In the genomic region with DNA sequence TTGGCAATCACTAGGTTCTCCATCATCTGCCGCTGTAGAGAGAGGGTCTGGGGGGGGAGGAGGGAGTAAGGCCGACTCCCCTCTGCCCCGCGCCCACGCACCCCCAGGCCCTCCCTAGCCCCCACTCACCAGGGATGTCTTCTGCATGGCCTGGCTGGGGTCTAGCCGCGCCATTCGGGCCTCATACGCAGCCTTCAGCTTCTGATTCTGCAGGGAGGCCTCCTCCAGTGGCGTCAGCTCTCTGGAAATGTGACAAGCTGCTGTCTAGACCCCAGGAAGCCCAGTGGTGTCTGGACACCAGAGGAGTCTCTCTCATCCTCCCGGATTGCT, we compare ENCODE assay signal across 10 cellular contexts. TPM values are rescaled to one million over a fixed set of nuclear protein-coding genes. Genes with fewer than 3 reads are reported as not detected.
DNase-seq lines count a peak whose midpoint lies in the region; ATAC-seq and TF ChIP-seq lines count a peak whose summit lies in the region.
"Had no signal": no experiment of that assay in that cellular context is flagged by ENCODE, and none has a peak within 500 bp of the region (broad histone marks: within the 10 kb centered on the region; RNA-seq: fewer than 3 reads in every experiment).

No MANE protein-coding gene starts in this region.

- H3K9me3 Mint-ChIP-seq in activated CD4-positive, alpha-beta T cell treated with anti-CD3 and anti-CD28 coated beads, Interleukin-2, amount 10 ng/mL, durations not matched to agents 24 days and 14 days, result no peaks in the 10 kb centered on the region
- H3K9me3 Mint-ChIP-seq in stimulated activated effector memory CD8-positive, alpha-beta T cell treated with anti-CD3 and anti-CD28 coated beads, Interleukin-12 subunit alpha, Interleukin-12 subunit beta, amount 100 ng/mL, for 72 hours, result no peaks in the 10 kb centered on the region

- H3K9me3 ChIP-seq in SK-N-SH (no peaks in the 10 kb centered on the region), fibroblast of lung (ENCODE audit: control insufficient read depth, insufficient read depth, low read depth, low read length) (no peaks in the 10 kb centered on the region)

- peaks cover 16% of the 10 kb centered on the region for H3K36me3 Mint-ChIP-seq in activated CD4-positive, alpha-beta T cell treated with anti-CD3 and anti-CD28 coated beads, Interleukin-2, amount 10 ng/mL, durations not matched to agents 24 days and 14 days (ENCODE audit: low read depth)
- H3K36me3 Mint-ChIP-seq in stimulated activated effector memory CD8-positive, alpha-beta T cell treated with anti-CD3 and anti-CD28 coated beads, Interleukin-12 subunit alpha, Interleukin-12 subunit beta, amount 100 ng/mL, for 72 hours, result peaks cover 32% of the 10 kb centered on the region

- no peaks in the 10 kb centered on the region; a peak in 1 of 4 replicates for H3K4me1 ChIP-seq in SK-N-SH (ENCODE audit: control insufficient read depth in 1 of 2, insufficient read depth in 2 of 2, low read depth in 1 of 2, low read length in 1 of 2)
- no peaks in the 10 kb centered on the region for H3K4me1 ChIP-seq in fibroblast of lung (ENCODE audit: control insufficient read depth, extremely low read depth, insufficient read depth, low read length)

- no peaks in the 10 kb centered on the region for H3K9me2 ChIP-seq in SK-N-SH

- H3K4me2 ChIP-seq in SK-N-SH (peak overlapping the region; percentile 90), fibroblast of lung (ENCODE audit: extremely low read depth, insufficient read depth, low read length) (peak overlapping the region; percentile 69)

- intact Hi-C loops in activated CD4-positive, alpha-beta T cell treated with anti-CD3 and anti-CD28 coated beads, Interleukin-2, amount 10 ng/mL, durations not matched to agents 24 days and 14 days (cut with micrococcal nuclease), result no loop called here

- peaks cover 6% of the 10 kb centered on the region for H3F3A ChIP-seq in SK-N-SH (replicated peaks; ENCODE audit: insufficient read depth)

- peak overlapping the region; percentile 67 to 69 for H3K4me3 ChIP-seq in SK-N-SH (ENCODE audit: low read depth in 2 of 2, low read length in 1 of 2)
- H3K4me3 ChIP-seq in fibroblast of lung (replicated peaks in 1 of 4; ENCODE audit: control extremely low read depth in 1 of 4, insufficient read depth in 1 of 4, low read depth in 3 of 4, low read length in 4 of 4), result peak overlapping the region; percentile 47 to 54 (median 51)

- H3K27me3 ChIP-seq in SK-N-SH (ENCODE audit: insufficient read depth) (no peaks in the 10 kb centered on the region), fibroblast of lung (ENCODE audit: control insufficient read depth, insufficient read depth, low read length) (no peaks in the 10 kb centered on the region)

- POLR2A ChIA-PET in SK-N-SH (lab: Yijun Ruan, JAX), result interaction anchor here (0.7 to 2.3 kb wide), 4 partner anchors 10 to 161 kb away, joined by 3 to 7 read pairs (median 6); partner anchors contain the start of gene TCF25

- H3K27ac Mint-ChIP-seq in activated CD4-positive, alpha-beta T cell treated with anti-CD3 and anti-CD28 coated beads, Interleukin-2, amount 10 ng/mL, durations not matched to agents 24 days and 14 days, result peak overlapping the region; percentile 85
- no peak overlapping the region for H3K27ac Mint-ChIP-seq in stimulated activated effector memory CD8-positive, alpha-beta T cell treated with anti-CD3 and anti-CD28 coated beads, Interleukin-12 subunit alpha, Interleukin-12 subunit beta, amount 100 ng/mL, for 72 hours

- H3K36me3 ChIP-seq in SK-N-SH (replicated peaks in 1 of 2; ENCODE audit: control insufficient read depth in 1 of 2, insufficient read depth in 2 of 2, low read length in 1 of 2) (peaks cover 0 to 4% of the 10 kb centered on the region in 2 experiments), fibroblast of lung (ENCODE audit: control insufficient read depth, insufficient read depth, low read length) (peaks cover 4% of the 10 kb centered on the region)

- TF ChIP-seq EP300 in SK-N-SH (IDR thresholded peaks at IDR 0.05; ENCODE audit: borderline replicate concordance in 1 of 2, low read depth in 1 of 2, low read length in 1 of 2), result no peak

- WGBS in SK-N-SH (ENCODE audit: low lambda C conversion rate), result 13% methylated on average over 10 of the region's 11 CpGs

- no peak overlapping the region for H2AFZ ChIP-seq in SK-N-SH (ENCODE audit: low read depth)
- no peak overlapping the region for H2AFZ ChIP-seq in fibroblast of lung (ENCODE audit: low read length)

- H3K4me3 Mint-ChIP-seq in activated CD4-positive, alpha-beta T cell treated with anti-CD3 and anti-CD28 coated beads, Interleukin-2, amount 10 ng/mL, durations not matched to agents 24 days and 14 days, result peak overlapping the region; percentile 85
- H3K4me3 Mint-ChIP-seq in stimulated activated effector memory CD8-positive, alpha-beta T cell treated with anti-CD3 and anti-CD28 coated beads, Interleukin-12 subunit alpha, Interleukin-12 subunit beta, amount 100 ng/mL, for 72 hours, result peak overlapping the region; percentile 67

- CTCF ChIA-PET in SK-N-SH (lab: Yijun Ruan, JAX), result interaction anchor here (4.6 kb wide), 1 partner anchor 12 kb away, joined by 28 read pairs; the partner anchor contains the start of gene SPATA2L

- no peaks in the 10 kb centered on the region for H3K27me3 Mint-ChIP-seq in activated CD4-positive, alpha-beta T cell treated with anti-CD3 and anti-CD28 coated beads, Interleukin-2, amount 10 ng/mL, durations not matched to agents 24 days and 14 days

- H3K79me2 ChIP-seq in SK-N-SH (ENCODE audit: insufficient read depth) (peaks cover 20% of the 10 kb centered on the region), fibroblast of lung (ENCODE audit: control insufficient read depth, insufficient read depth, low read length) (no peaks in the 10 kb centered on the region)

- peaks cover 4% of the 10 kb centered on the region for H3K4me1 Mint-ChIP-seq in activated CD4-positive, alpha-beta T cell treated with anti-CD3 and anti-CD28 coated beads, Interleukin-2, amount 10 ng/mL, durations not matched to agents 24 days and 14 days
- H3K4me1 Mint-ChIP-seq in stimulated activated effector memory CD8-positive, alpha-beta T cell treated with anti-CD3 and anti-CD28 coated beads, Interleukin-12 subunit alpha, Interleukin-12 subunit beta, amount 100 ng/mL, for 72 hours, result no peaks in the 10 kb centered on the region

- DNase-seq in activated CD4-positive, alpha-beta T cell treated with anti-CD3 and anti-CD28 coated beads, Interleukin-2, amount 10 ng/mL, durations not matched to agents 24 days and 14 days, result no peak
- DNase-seq in activated CD4-positive, alpha-beta T cell treated with anti-CD3 and anti-CD28 coated beads for 1 hour, result no peak
- DNase-seq in SK-N-SH (peak; percentile 58), fibroblast of lung (ENCODE audit: low read depth in 2 of 2) (peak; percentile 17 to 21), AML-193 (lab: John Stamatoyannopoulos, UW) (no peak), NCI-H1417 treated with DMSO at 0.1 percent for 48 hours (lab: John Stamatoyannopoulos, UW) (no peak), NCI-H146 (lab: John Stamatoyannopoulos, UW) (no peak)
- DNase-seq in stimulated activated effector memory CD8-positive, alpha-beta T cell treated with anti-CD3 and anti-CD28 coated beads, Interleukin-12 subunit alpha, Interleukin-12 subunit beta, amount 100 ng/mL, for 72 hours (ENCODE audit: low spot score in 2 of 2), result no peak
- DNase-seq: SIG-M5; stimulated activated CD4-positive, alpha-beta T cell treated with anti-CD3 and anti-CD28 coated beads, Interleukin-1b, Interleukin-23, amount 100 ng/mL, for 48 hours had no signal

- H3K9ac ChIP-seq in SK-N-SH (peak overlapping the region; percentile 75), fibroblast of lung (ENCODE audit: insufficient read depth, low read length) (peak overlapping the region; percentile 53)

- H3K27ac ChIP-seq in SK-N-SH (ENCODE audit: low read depth in 2 of 2, low read length in 1 of 2), result peak overlapping the region; percentile 12 to 51; a peak in 1 of 4 replicates
- H3K27ac ChIP-seq in fibroblast of lung (ENCODE audit: insufficient read depth, low read length), result no peak overlapping the region

- H4K20me1 ChIP-seq in SK-N-SH (ENCODE audit: insufficient read depth) (no peaks in the 10 kb centered on the region), fibroblast of lung (ENCODE audit: control insufficient read depth, extremely low read depth, insufficient read depth, low read length) (no peaks in the 10 kb centered on the region)

- TF ChIP-seq CTCF in SK-N-SH (IDR thresholded peaks at IDR 0.05), result no peak
- TF ChIP-seq CTCF in fibroblast of lung (conservative IDR thresholded peaks at IDR 0.05 in 1 of 2, IDR thresholded peaks at IDR 0.05 in 1 of 2; ENCODE audit: low read depth in 1 of 2, low read length in 2 of 2), result no peak

- TF ChIP-seq RAD21 in SK-N-SH (IDR thresholded peaks at IDR 0.05; ENCODE audit: low read length), result no peak

- ATAC-seq in stimulated activated effector memory CD8-positive, alpha-beta T cell treated with anti-CD3 and anti-CD28 coated beads, Interleukin-12 subunit alpha, Interleukin-12 subunit beta, amount 100 ng/mL, for 72 hours, result no peak

RNA-seq across cellular contexts. Expression of gene VPS9D1, which starts 8.3 kb away (rescaled TPM):
- total RNA-seq in activated CD4-positive, alpha-beta T cell treated with anti-CD3 and anti-CD28 coated beads, Interleukin-2, amount 10 ng/mL, durations not matched to agents 24 days and 14 days, result 3.6 and 3.9 TPM in 2 replicates
- polyA plus RNA-seq in SK-N-SH (2012; rRNA removed), result 9.2 and 10.1 TPM in 2 replicates
- polyA plus RNA-seq in SK-N-SH (2012; cell fraction: cytosol; rRNA removed), result 2.8 and 4.8 TPM in 2 replicates
- 50.4 and 75.0 TPM in 2 replicates for polyA plus RNA-seq in SK-N-SH (2012; cell fraction: nucleus; rRNA removed)
- total RNA-seq in fibroblast of lung, result 7.2 and 13.0 TPM in 2 replicates
- polyA plus RNA-seq in fibroblast of lung, result 6.3 and 6.4 TPM in 2 replicates
- 13.3 and 14.2 TPM in 2 replicates for polyA plus RNA-seq in fibroblast of lung (2012)
- 6.2 and 13.2 TPM in 2 replicates for polyA minus RNA-seq in fibroblast of lung (ENCODE audit: low replicate concordance)

RNA-seq across cellular contexts. Expression of gene ZNF276, which starts 8.9 kb away (rescaled TPM):
- total RNA-seq in activated CD4-positive, alpha-beta T cell treated with anti-CD3 and anti-CD28 coated beads, Interleukin-2, amount 10 ng/mL, durations not matched to agents 24 days and 14 days, result 32.9 and 33.3 TPM in 2 replicates
- polyA plus RNA-seq in SK-N-SH (2012; rRNA removed) (24.9 and 27.0 TPM in 2 replicates), fibroblast of lung (6.2 and 7.3 TPM in 2 replicates)
- polyA plus RNA-seq in SK-N-SH (2012; cell fraction: cytosol; rRNA removed), result 7.7 and 10.6 TPM in 2 replicates
- 165 and 173 TPM in 2 replicates for polyA plus RNA-seq in SK-N-SH (2012; cell fraction: nucleus; rRNA removed)
- 12.7 and 12.8 TPM in 2 replicates for total RNA-seq in fibroblast of lung
- 5.5 and 6.2 TPM in 2 replicates for polyA plus RNA-seq in fibroblast of lung (2012)
- 13.8 and 28.0 TPM in 2 replicates for polyA minus RNA-seq in fibroblast of lung (ENCODE audit: low replicate concordance)

RNA-seq across cellular contexts. Expression of gene SPATA2L, which starts 10.9 kb away (rescaled TPM):
- total RNA-seq in activated CD4-positive, alpha-beta T cell treated with anti-CD3 and anti-CD28 coated beads, Interleukin-2, amount 10 ng/mL, durations not matched to agents 24 days and 14 days, result 12.8 and 13.2 TPM in 2 replicates
- polyA plus RNA-seq in SK-N-SH (2012; rRNA removed) (7.8 and 8.6 TPM in 2 replicates), fibroblast of lung (1.7 and 1.8 TPM in 2 replicates)
- 3.8 and 6.4 TPM in 2 replicates for polyA plus RNA-seq in SK-N-SH (2012; cell fraction: cytosol; rRNA removed)
- polyA plus RNA-seq in SK-N-SH (2012; cell fraction: nucleus; rRNA removed), result 12.2 and 23.8 TPM in 2 replicates
- total RNA-seq in fibroblast of lung, result 7.3 and 10.3 TPM in 2 replicates
- polyA plus RNA-seq in fibroblast of lung (2012), result 2.9 and 4.8 TPM in 2 replicates
- polyA minus RNA-seq in fibroblast of lung (ENCODE audit: low replicate concordance), result 3.4 and 6.4 TPM in 2 replicates

RNA-seq across cellular contexts. Expression of gene CDK10, which starts 26.0 kb away (rescaled TPM):
- total RNA-seq in activated CD4-positive, alpha-beta T cell treated with anti-CD3 and anti-CD28 coated beads, Interleukin-2, amount 10 ng/mL, durations not matched to agents 24 days and 14 days, result 104 and 108 TPM in 2 replicates
- 84.7 and 94.5 TPM in 2 replicates for polyA plus RNA-seq in SK-N-SH (2012; rRNA removed)
- polyA plus RNA-seq in SK-N-SH (2012; cell fraction: cytosol; rRNA removed), result 25.8 and 40.4 TPM in 2 replicates
- 517 and 551 TPM in 2 replicates for polyA plus RNA-seq in SK-N-SH (2012; cell fraction: nucleus; rRNA removed)
- total RNA-seq in fibroblast of lung, result 37.5 and 41.9 TPM in 2 replicates
- 22.9 and 27.3 TPM in 2 replicates for polyA plus RNA-seq in fibroblast of lung
- polyA plus RNA-seq in fibroblast of lung (2012), result 78.2 and 95.2 TPM in 2 replicates
- 22.6 and 25.1 TPM in 2 replicates for polyA minus RNA-seq in fibroblast of lung (ENCODE audit: low replicate concordance)

RNA-seq across cellular contexts. Expression of gene SPATA33, which starts 54.8 kb away (rescaled TPM):
- 14.6 and 17.2 TPM in 2 replicates for total RNA-seq in activated CD4-positive, alpha-beta T cell treated with anti-CD3 and anti-CD28 coated beads, Interleukin-2, amount 10 ng/mL, durations not matched to agents 24 days and 14 days
- polyA plus RNA-seq in SK-N-SH (2012; rRNA removed), result 7.2 and 8.5 TPM in 2 replicates
- 4.7 and 5.6 TPM in 2 replicates for polyA plus RNA-seq in SK-N-SH (2012; cell fraction: cytosol; rRNA removed)
- polyA plus RNA-seq in SK-N-SH (2012; cell fraction: nucleus; rRNA removed), result 25.2 and 26.5 TPM in 2 replicates
- total RNA-seq in fibroblast of lung, result 1.5 and 2.0 TPM in 2 replicates
- polyA plus RNA-seq in fibroblast of lung, result 2.8 and 5.2 TPM in 2 replicates
- polyA plus RNA-seq in fibroblast of lung (2012), result 3.3 and 6.9 TPM in 2 replicates
- polyA minus RNA-seq in fibroblast of lung (ENCODE audit: low replicate concordance), result 1.0 and 4.3 TPM in 2 replicates

Comparison
In these comparisons a context has a peak if more than half of its experiments do, and no peak if none do; other contexts are left out.
1. DNase-seq: peak in SK-N-SH (single experiment) and fibroblast of lung (2 of 2); none in activated CD4-positive, alpha-beta T cell treated with anti-CD3 and anti-CD28 coated beads, Interleukin-2, amount 10 ng/mL, durations not matched to agents 24 days and 14 days (single experiment), activated CD4-positive, alpha-beta T cell treated with anti-CD3 and anti-CD28 coated beads for 1 hour (single experiment), stimulated activated effector memory CD8-positive, alpha-beta T cell treated with anti-CD3 and anti-CD28 coated beads, Interleukin-12 subunit alpha, Interleukin-12 subunit beta, amount 100 ng/mL, for 72 hours (0 of 2), AML-193 (0 of 2), NCI-H1417 treated with DMSO at 0.1 percent for 48 hours (single experiment) and NCI-H146 (single experiment).